In the genomic region with DNA sequence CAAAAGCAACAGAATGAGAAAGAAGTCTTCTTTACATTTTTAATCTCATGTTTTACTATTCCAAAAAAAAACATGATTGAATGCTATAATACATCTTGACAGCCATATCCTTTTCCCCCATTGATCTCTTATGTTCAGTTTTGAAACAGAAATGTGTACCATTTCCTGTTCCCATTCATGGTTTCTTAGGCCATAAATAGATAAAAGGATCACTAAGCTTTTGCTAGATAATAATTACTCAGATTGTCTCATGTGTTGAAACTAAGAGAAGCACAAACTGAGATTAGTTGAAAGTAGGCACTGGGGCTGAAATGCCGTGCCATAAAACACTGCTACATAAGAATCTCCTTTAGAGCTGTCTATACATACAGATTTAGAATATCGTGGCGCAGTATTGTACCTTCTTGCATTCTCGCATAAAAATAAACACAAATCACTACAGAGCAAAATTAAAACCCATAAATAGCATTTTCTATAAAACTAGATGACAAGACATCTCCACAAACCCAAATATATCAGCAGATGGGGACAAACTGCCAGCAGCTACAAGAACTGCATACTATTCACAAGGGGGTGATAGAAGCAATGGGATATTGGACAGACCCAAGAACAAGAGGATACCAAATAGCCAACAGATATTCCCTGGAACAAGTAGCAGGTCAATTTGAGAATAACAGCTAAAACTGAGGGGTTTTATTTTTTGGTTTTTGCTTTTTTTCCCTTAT, we compare ENCODE assay signal across 1 cellular context.
TF ChIP-seq lines count a peak whose summit lies in the region.

No MANE protein-coding gene starts in this region.

TF ChIP-seq in GM23338, 12 proteins besides CTCF, POLR2A, EP300 and RAD21 (continued from another document):
- TF ChIP-seq NANOG (IDR thresholded peaks at IDR 0.05; ENCODE audit: borderline replicate concordance), result no peak
- TF ChIP-seq, protein P1, sequence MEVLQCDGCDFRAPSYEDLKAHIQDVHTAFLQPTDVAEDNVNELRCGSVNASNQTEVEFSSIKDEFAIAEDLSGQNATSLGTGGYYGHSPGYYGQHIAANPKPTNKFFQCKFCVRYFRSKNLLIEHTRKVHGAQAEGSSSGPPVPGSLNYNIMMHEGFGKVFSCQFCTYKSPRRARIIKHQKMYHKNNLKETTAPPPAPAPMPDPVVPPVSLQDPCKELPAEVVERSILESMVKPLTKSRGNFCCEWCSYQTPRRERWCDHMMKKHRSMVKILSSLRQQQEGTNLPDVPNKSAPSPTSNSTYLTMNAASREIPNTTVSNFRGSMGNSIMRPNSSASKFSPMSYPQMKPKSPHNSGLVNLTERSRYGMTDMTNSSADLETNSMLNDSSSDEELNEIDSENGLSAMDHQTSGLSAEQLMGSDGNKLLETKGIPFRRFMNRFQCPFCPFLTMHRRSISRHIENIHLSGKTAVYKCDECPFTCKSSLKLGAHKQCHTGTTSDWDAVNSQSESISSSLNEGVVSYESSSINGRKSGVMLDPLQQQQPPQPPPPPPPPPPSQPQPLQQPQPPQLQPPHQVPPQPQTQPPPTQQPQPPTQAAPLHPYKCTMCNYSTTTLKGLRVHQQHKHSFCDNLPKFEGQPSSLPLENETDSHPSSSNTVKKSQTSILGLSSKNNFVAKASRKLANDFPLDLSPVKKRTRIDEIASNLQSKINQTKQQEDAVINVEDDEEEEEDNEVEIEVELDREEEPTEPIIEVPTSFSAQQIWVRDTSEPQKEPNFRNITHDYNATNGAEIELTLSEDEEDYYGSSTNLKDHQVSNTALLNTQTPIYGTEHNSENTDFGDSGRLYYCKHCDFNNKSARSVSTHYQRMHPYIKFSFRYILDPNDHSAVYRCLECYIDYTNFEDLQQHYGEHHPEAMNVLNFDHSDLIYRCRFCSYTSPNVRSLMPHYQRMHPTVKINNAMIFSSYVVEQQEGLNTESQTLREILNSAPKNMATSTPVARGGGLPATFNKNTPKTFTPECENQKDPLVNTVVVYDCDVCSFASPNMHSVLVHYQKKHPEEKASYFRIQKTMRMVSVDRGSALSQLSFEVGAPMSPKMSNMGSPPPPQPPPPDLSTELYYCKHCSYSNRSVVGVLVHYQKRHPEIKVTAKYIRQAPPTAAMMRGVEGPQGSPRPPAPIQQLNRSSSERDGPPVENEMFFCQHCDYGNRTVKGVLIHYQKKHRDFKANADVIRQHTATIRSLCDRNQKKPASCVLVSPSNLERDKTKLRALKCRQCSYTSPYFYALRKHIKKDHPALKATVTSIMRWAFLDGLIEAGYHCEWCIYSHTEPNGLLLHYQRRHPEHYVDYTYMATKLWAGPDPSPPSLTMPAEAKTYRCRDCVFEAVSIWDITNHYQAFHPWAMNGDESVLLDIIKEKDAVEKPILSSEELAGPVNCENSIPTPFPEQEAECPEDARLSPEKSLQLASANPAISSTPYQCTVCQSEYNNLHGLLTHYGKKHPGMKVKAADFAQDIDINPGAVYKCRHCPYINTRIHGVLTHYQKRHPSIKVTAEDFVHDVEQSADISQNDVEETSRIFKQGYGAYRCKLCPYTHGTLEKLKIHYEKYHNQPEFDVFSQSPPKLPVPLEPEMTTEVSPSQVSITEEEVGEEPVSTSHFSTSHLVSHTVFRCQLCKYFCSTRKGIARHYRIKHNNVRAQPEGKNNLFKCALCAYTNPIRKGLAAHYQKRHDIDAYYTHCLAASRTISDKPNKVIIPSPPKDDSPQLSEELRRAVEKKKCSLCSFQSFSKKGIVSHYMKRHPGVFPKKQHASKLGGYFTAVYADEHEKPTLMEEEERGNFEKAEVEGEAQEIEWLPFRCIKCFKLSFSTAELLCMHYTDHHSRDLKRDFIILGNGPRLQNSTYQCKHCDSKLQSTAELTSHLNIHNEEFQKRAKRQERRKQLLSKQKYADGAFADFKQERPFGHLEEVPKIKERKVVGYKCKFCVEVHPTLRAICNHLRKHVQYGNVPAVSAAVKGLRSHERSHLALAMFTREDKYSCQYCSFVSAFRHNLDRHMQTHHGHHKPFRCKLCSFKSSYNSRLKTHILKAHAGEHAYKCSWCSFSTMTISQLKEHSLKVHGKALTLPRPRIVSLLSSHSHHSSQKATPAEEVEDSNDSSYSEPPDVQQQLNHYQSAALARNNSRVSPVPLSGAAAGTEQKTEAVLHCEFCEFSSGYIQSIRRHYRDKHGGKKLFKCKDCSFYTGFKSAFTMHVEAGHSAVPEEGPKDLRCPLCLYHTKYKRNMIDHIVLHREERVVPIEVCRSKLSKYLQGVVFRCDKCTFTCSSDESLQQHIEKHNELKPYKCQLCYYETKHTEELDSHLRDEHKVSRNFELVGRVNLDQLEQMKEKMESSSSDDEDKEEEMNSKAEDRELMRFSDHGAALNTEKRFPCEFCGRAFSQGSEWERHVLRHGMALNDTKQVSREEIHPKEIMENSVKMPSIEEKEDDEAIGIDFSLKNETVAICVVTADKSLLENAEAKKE (CRISPR knock-in tag; IDR thresholded peaks at IDR 0.05), result no peak
